Comparison of ENCODE assay signal across 6 cellular contexts in genomic region chr3:67977762-67978161, GRCh38.
"Had no signal": no experiment of that assay in that cellular context is flagged by ENCODE, and none has a peak within 500 bp of the region (broad histone marks: within the 10 kb centered on the region; RNA-seq: fewer than 3 reads in every experiment).

No MANE protein-coding gene starts in this region.

- FAIRE-seq: HTR-8/SVneo, K562 had no signal

- DNase-seq: IMR-90, KBM-7 had no signal

- H3K27ac ChIP-seq: HL-60, KMS-11 had no signal

- H3K4me3 ChIP-seq: K562 had no signal

- H3K4me2 ChIP-seq: KMS-11 had no signal

- H3K9ac ChIP-seq: KMS-11 had no signal

- ATAC-seq: K562 had no signal
